In genomic region chr7:10739401-10739800, GRCh38 we compare ENCODE assay signal across 26 cellular contexts.
"Had no signal": no experiment of that assay in that cellular context is flagged by ENCODE, and none has a peak within 500 bp of the region (broad histone marks: within the 10 kb centered on the region; RNA-seq: fewer than 3 reads in every experiment).

No MANE protein-coding gene starts in this region.

- H3K27me3 Mint-ChIP-seq: natural killer cell treated with Interleukin-12 subunit alpha and Interleukin-12 subunit beta and Interleukin-15 and Interleukin-18, amount 100 ng/mL, for 72 hours; stimulated activated naive CD8-positive, alpha-beta T cell treated with anti-CD3 and anti-CD28 coated beads, Interleukin-15, Interleukin-2, amounts not matched to agents 100 ng/mL and 50 ng/mL, for 24 hours had no signal

- H3K4me1 ChIP-seq: left ventricle myocardium inferior, pancreas, prostate gland, spleen, suprapubic skin, tibial artery, upper lobe of right lung, uterus had no signal

- H3K9me3 ChIP-seq: pancreas, prostate gland, suprapubic skin, thoracic aorta, tibial artery, upper lobe of right lung, uterus had no signal

- H3K27me3 ChIP-seq: hepatocyte, pancreas, spleen, suprapubic skin, tibial artery, upper lobe of right lung, uterus had no signal

- H3K79me2 ChIP-seq: hepatocyte had no signal

- H3K27ac ChIP-seq: hepatocyte, left ventricle myocardium inferior, pancreas, prostate gland, skin epidermis, spleen, suprapubic skin, thoracic aorta, tibial artery, upper lobe of right lung, uterus had no signal

- DNase-seq: islet precursor cell; left ventricle myocardium inferior; midbrain; mucosa of descending colon; naive thymus-derived CD4-positive, alpha-beta T cell; pancreas; posterior cingulate gyrus; retina; spleen; stimulated activated CD4-positive, alpha-beta T cell treated with anti-CD3 and anti-CD28 coated beads, Interleukin-4, amount 100 ng/mL, for 24 hours; stimulated activated naive CD4-positive, alpha-beta T cell; tibial artery; trophoblast cell; upper lobe of right lung; uterus had no signal

- H3K4me1 Mint-ChIP-seq: memory B cell; naive thymus-derived CD4-positive, alpha-beta T cell; stimulated activated effector memory CD8-positive, alpha-beta T cell treated with anti-CD3 and anti-CD28 coated beads, Interleukin-12 subunit alpha, Interleukin-12 subunit beta, amount 100 ng/mL, for 72 hours had no signal

- H3K36me3 Mint-ChIP-seq: memory B cell; naive thymus-derived CD4-positive, alpha-beta T cell; stimulated activated effector memory CD8-positive, alpha-beta T cell treated with anti-CD3 and anti-CD28 coated beads, Interleukin-12 subunit alpha, Interleukin-12 subunit beta, amount 100 ng/mL, for 72 hours had no signal

- H3K27ac Mint-ChIP-seq: memory B cell; naive thymus-derived CD4-positive, alpha-beta T cell; natural killer cell treated with Interleukin-12 subunit alpha and Interleukin-12 subunit beta and Interleukin-15 and Interleukin-18, amount 100 ng/mL, for 72 hours; stimulated activated effector memory CD8-positive, alpha-beta T cell treated with anti-CD3 and anti-CD28 coated beads, Interleukin-12 subunit alpha, Interleukin-12 subunit beta, amount 100 ng/mL, for 72 hours; stimulated activated naive CD8-positive, alpha-beta T cell treated with anti-CD3 and anti-CD28 coated beads, Interleukin-15, Interleukin-2, amounts not matched to agents 100 ng/mL and 50 ng/mL, for 24 hours had no signal

- H3K4me2 ChIP-seq: hepatocyte had no signal

- H3K4me3 Mint-ChIP-seq: memory B cell; naive thymus-derived CD4-positive, alpha-beta T cell; natural killer cell treated with Interleukin-12 subunit alpha and Interleukin-12 subunit beta and Interleukin-15 and Interleukin-18, amount 100 ng/mL, for 72 hours; stimulated activated effector memory CD8-positive, alpha-beta T cell treated with anti-CD3 and anti-CD28 coated beads, Interleukin-12 subunit alpha, Interleukin-12 subunit beta, amount 100 ng/mL, for 72 hours; stimulated activated naive CD8-positive, alpha-beta T cell treated with anti-CD3 and anti-CD28 coated beads, Interleukin-15, Interleukin-2, amounts not matched to agents 100 ng/mL and 50 ng/mL, for 24 hours had no signal

- H3K4me3 ChIP-seq: hepatocyte, left ventricle myocardium inferior, mucosa of descending colon, pancreas, prostate gland, skin epidermis, spleen, suprapubic skin, thoracic aorta, tibial artery, upper lobe of right lung, uterus had no signal

- H3K36me3 ChIP-seq: left ventricle myocardium inferior, pancreas, prostate gland, spleen, suprapubic skin, thoracic aorta, tibial artery, upper lobe of right lung, uterus had no signal

- ATAC-seq: mucosa of descending colon; naive thymus-derived CD4-positive, alpha-beta T cell; natural killer cell treated with Interleukin-12 subunit alpha and Interleukin-12 subunit beta and Interleukin-15 and Interleukin-18, amount 100 ng/mL, for 72 hours; pancreas; right cardiac atrium; sciatic nerve; stimulated activated effector memory CD8-positive, alpha-beta T cell treated with anti-CD3 and anti-CD28 coated beads, Interleukin-12 subunit alpha, Interleukin-12 subunit beta, amount 100 ng/mL, for 72 hours; upper lobe of right lung had no signal

- H2AFZ ChIP-seq: hepatocyte had no signal
